ENCODE assay signal across 20 cellular contexts in the genomic region with DNA sequence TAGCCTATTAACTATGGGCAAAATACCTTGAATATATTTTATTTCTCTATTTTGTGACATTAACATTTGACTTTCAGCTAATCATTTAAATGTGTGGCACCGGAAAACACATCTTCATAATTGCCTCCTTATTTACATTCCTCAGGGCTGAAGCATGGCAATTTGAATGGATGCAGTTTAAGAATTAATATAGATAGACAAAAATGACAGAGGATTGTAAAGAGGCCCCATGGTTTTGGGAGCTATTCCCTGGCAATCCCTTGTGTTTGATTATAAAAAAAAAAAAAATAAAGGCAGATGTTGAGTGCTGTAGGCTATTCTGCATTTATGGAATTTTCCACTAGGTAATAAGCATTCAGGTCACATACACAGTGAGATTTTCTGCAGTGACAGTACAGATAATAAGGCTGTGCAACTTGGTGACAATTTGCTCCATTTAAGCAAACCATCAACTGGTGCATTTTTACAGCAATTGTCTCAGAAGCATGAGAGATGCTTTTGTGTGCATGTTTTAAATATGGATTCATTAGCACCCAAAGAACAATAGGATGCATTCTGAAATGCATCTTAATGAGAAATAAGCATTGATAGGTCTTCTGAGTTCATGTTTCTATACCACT.
"Had no signal": no experiment of that assay in that cellular context is flagged by ENCODE, and none has a peak within 500 bp of the region (broad histone marks: within the 10 kb centered on the region; RNA-seq: fewer than 3 reads in every experiment).

No MANE protein-coding gene starts in this region.

- H3K4me1 ChIP-seq: ascending aorta, lower lobe of right lung, neural progenitor cell, prostate gland, right atrium auricular region, spleen had no signal

- H3K4me3 Mint-ChIP-seq: activated naive CD8-positive, alpha-beta T cell; activated T-cell treated with anti-CD3 and anti-CD28 coated beads, Interleukin-2, amount 50 U/mL, for 24 hours; activated T-helper 17 cell treated with anti-CD3 and anti-CD28 coated beads, Interleukin-2, amount 50 U/mL, for 72 hours; dendritic cell treated with granulocyte-macrophage colony-stimulating factor and Interleukin-4, amounts not matched to agents 40 ng/mL and 50 ng/mL, for 4 days; naive thymus-derived CD4-positive, alpha-beta T cell; neural progenitor cell; stimulated activated naive CD8-positive, alpha-beta T cell treated with anti-CD3 and anti-CD28 coated beads, Interleukin-15, Interleukin-2, amounts not matched to agents 100 ng/mL and 50 ng/mL, for 24 hours; WTC11 had no signal

- H3K27me3 Mint-ChIP-seq: activated naive CD8-positive, alpha-beta T cell; dendritic cell treated with granulocyte-macrophage colony-stimulating factor and Interleukin-4, amounts not matched to agents 40 ng/mL and 50 ng/mL, for 4 days had no signal

- H3K4me3 ChIP-seq: adrenal gland, ascending aorta, lower lobe of right lung, neural progenitor cell, prostate gland, right atrium auricular region, spleen, tibial artery had no signal

- H3K4me2 ChIP-seq: neural progenitor cell had no signal

- H3K36me3 ChIP-seq: adrenal gland, ascending aorta, brain microvascular endothelial cell, lower lobe of right lung, neural progenitor cell, prostate gland, right atrium auricular region, spleen, tibial artery had no signal

- H3K36me3 Mint-ChIP-seq: activated naive CD8-positive, alpha-beta T cell; naive thymus-derived CD4-positive, alpha-beta T cell; neural progenitor cell; WTC11 had no signal

- ATAC-seq: activated T-helper 17 cell treated with anti-CD3 and anti-CD28 coated beads, Interleukin-2, amount 50 U/mL, for 72 hours; lower lobe of right lung; naive thymus-derived CD4-positive, alpha-beta T cell; WTC11 had no signal

- H3K9ac ChIP-seq: neural progenitor cell had no signal

- H3K27ac ChIP-seq: adrenal gland, ascending aorta, brain microvascular endothelial cell, lower lobe of right lung, neural progenitor cell, prostate gland, right atrium auricular region, spleen, tibial artery had no signal

- H3K27ac Mint-ChIP-seq: activated naive CD8-positive, alpha-beta T cell; activated T-cell treated with anti-CD3 and anti-CD28 coated beads, Interleukin-2, amount 50 U/mL, for 24 hours; activated T-helper 17 cell treated with anti-CD3 and anti-CD28 coated beads, Interleukin-2, amount 50 U/mL, for 72 hours; dendritic cell treated with granulocyte-macrophage colony-stimulating factor and Interleukin-4, amounts not matched to agents 40 ng/mL and 50 ng/mL, for 4 days; naive thymus-derived CD4-positive, alpha-beta T cell; neural progenitor cell; stimulated activated naive CD8-positive, alpha-beta T cell treated with anti-CD3 and anti-CD28 coated beads, Interleukin-15, Interleukin-2, amounts not matched to agents 100 ng/mL and 50 ng/mL, for 24 hours; WTC11 had no signal

- H3K4me1 Mint-ChIP-seq: activated T-helper 17 cell treated with anti-CD3 and anti-CD28 coated beads, Interleukin-2, amount 50 U/mL, for 72 hours; naive thymus-derived CD4-positive, alpha-beta T cell; neural progenitor cell; WTC11 had no signal

- DNase-seq: activated T-cell treated with anti-CD3 and anti-CD28 coated beads, Interleukin-2, amount 50 U/mL, for 24 hours; adrenal gland; brain microvascular endothelial cell; effector CD4-positive, alpha-beta T cell; erythroblast; head of caudate nucleus; lower lobe of right lung; naive thymus-derived CD4-positive, alpha-beta T cell; spleen; T-helper 1 cell; tibial artery had no signal

- H3K9me3 Mint-ChIP-seq: activated T-cell treated with anti-CD3 and anti-CD28 coated beads, Interleukin-2, amount 50 U/mL, for 24 hours; activated T-helper 17 cell treated with anti-CD3 and anti-CD28 coated beads, Interleukin-2, amount 50 U/mL, for 72 hours; dendritic cell treated with granulocyte-macrophage colony-stimulating factor and Interleukin-4, amounts not matched to agents 40 ng/mL and 50 ng/mL, for 4 days; naive thymus-derived CD4-positive, alpha-beta T cell; neural progenitor cell; stimulated activated naive CD8-positive, alpha-beta T cell treated with anti-CD3 and anti-CD28 coated beads, Interleukin-15, Interleukin-2, amounts not matched to agents 100 ng/mL and 50 ng/mL, for 24 hours; WTC11 had no signal

- H3K9me3 ChIP-seq: adrenal gland, ascending aorta, lower lobe of right lung, prostate gland, right atrium auricular region, spleen, tibial artery had no signal

- H2AFZ ChIP-seq: neural progenitor cell had no signal

- H3K27me3 ChIP-seq: adrenal gland, ascending aorta, brain microvascular endothelial cell, neural progenitor cell, right atrium auricular region, tibial artery had no signal
